11 cellular contexts compared by ENCODE assay signal in genomic region chr17:10633738-10634379, GRCh38. TPM values are rescaled to one million over a fixed set of nuclear protein-coding genes. Genes with fewer than 3 reads are reported as not detected.
DNase-seq lines count a peak whose midpoint lies in the region; ATAC-seq and TF ChIP-seq lines count a peak whose summit lies in the region.
"Had no signal": no experiment of that assay in that cellular context is flagged by ENCODE, and none has a peak within 500 bp of the region (broad histone marks: within the 10 kb centered on the region; RNA-seq: fewer than 3 reads in every experiment).

No MANE protein-coding gene starts in this region.

- TF ChIP-seq POLR2A in gastrocnemius medialis (IDR thresholded peaks at IDR 0.05), result no peak

- peak overlapping the region; percentile 14 for H3K27ac Mint-ChIP-seq in activated T-cell treated with anti-CD3 and anti-CD28 coated beads, Interleukin-2, amount 50 U/mL, for 24 hours
- H3K27ac Mint-ChIP-seq in naive B cell, result peak overlapping the region in 1 of 6 donors; percentile 95

- H3K9me3 ChIP-seq in gastrocnemius medialis (no peaks in the 10 kb centered on the region), left ventricle myocardium inferior (replicated peaks) (no peaks in the 10 kb centered on the region)
- H3K9me3 ChIP-seq: A549 had no signal

- peak; percentile 97 for ATAC-seq in GM21619 (IDR thresholded peaks at IDR 0.05; ENCODE audit: unreplicated experiment)
- ATAC-seq in HG03159 (IDR thresholded peaks at IDR 0.05; ENCODE audit: unreplicated experiment), result peak; percentile 93
- peak; percentile 95 to 98 for ATAC-seq in naive B cell (ENCODE audit: low read depth in 2 of 2)
- no peak for ATAC-seq in gastrocnemius medialis
- ATAC-seq: A549 had no signal

- peaks cover 86% of the 10 kb centered on the region for H3K36me3 Mint-ChIP-seq in activated T-cell treated with anti-CD3 and anti-CD28 coated beads, Interleukin-2, amount 50 U/mL, for 24 hours (ENCODE audit: low read depth)
- H3K36me3 Mint-ChIP-seq in naive B cell, result peaks cover 24 to 28% of the 10 kb centered on the region in 2 donors

- intact Hi-C loops in gastrocnemius medialis (cut with DNase I; ENCODE audit: low total_unique reads) (no loop called here), left ventricle myocardium inferior (cut with micrococcal nuclease) (no loop called here)

- TF ChIP-seq CTCF in gastrocnemius medialis (IDR thresholded peaks at IDR 0.05 in 4 of 5, conservative IDR thresholded peaks at IDR 0.05 in 1 of 5), result no peak
- no peak for TF ChIP-seq CTCF in left ventricle myocardium inferior (IDR thresholded peaks at IDR 0.05; ENCODE audit: borderline replicate concordance)

- no peaks in the 10 kb centered on the region for H3K9me3 Mint-ChIP-seq in activated T-cell treated with anti-CD3 and anti-CD28 coated beads, Interleukin-2, amount 50 U/mL, for 24 hours
- peaks cover 0 to 1% (median 0%) of the 10 kb centered on the region in 7 donors for H3K9me3 Mint-ChIP-seq in naive B cell

- DNase-seq in activated T-cell treated with anti-CD3 and anti-CD28 coated beads, Interleukin-2, amount 50 U/mL, for 24 hours, result no peak
- DNase-seq in activated T-cell treated with anti-CD3 and anti-CD28 coated beads for 4 hours, result no peak
- DNase-seq in naive B cell, result peak; percentile 52
- no peak for DNase-seq in SW480 (ENCODE audit: low spot score)
- DNase-seq in gastrocnemius medialis, result no peak
- DNase-seq in left ventricle myocardium inferior, result no peak
- DNase-seq: kidney glomerular epithelial cell had no signal

- H3K4me1 ChIP-seq in gastrocnemius medialis, result no peaks in the 10 kb centered on the region
- H3K4me1 ChIP-seq in left ventricle myocardium inferior, result no peaks in the 10 kb centered on the region
- H3K4me1 ChIP-seq: A549 had no signal

- in situ Hi-C loops in gastrocnemius medialis (cut with MboI; ENCODE audit: low sequenced_read_pairs in 4 of 4), result loop anchor here in 1 of 4 donors (25.0 kb wide), 1 partner anchor 203 kb away; the partner anchor contains the start of gene PIRT

- H3K27me3 Mint-ChIP-seq in activated T-cell treated with anti-CD3 and anti-CD28 coated beads, Interleukin-2, amount 50 U/mL, for 24 hours, result no peaks in the 10 kb centered on the region
- no peaks in the 10 kb centered on the region for H3K27me3 Mint-ChIP-seq in naive B cell

- H3K27ac ChIP-seq in gastrocnemius medialis (no peak overlapping the region), left ventricle myocardium inferior (replicated peaks) (no peak overlapping the region)
- H3K27ac ChIP-seq: A549, SK-N-MC had no signal

- H3K27me3 ChIP-seq in gastrocnemius medialis, result no peaks in the 10 kb centered on the region
- H3K27me3 ChIP-seq in left ventricle myocardium inferior (ENCODE audit: low read depth), result no peaks in the 10 kb centered on the region

- peaks cover 5% of the 10 kb centered on the region for H3K4me1 Mint-ChIP-seq in activated T-cell treated with anti-CD3 and anti-CD28 coated beads, Interleukin-2, amount 50 U/mL, for 24 hours (ENCODE audit: low read depth)
- H3K4me1 Mint-ChIP-seq in naive B cell, result peaks cover 23 to 32% (median 31%) of the 10 kb centered on the region in 3 donors

- no peak overlapping the region for H3K4me3 ChIP-seq in gastrocnemius medialis
- no peak overlapping the region for H3K4me3 ChIP-seq in left ventricle myocardium inferior
- H3K4me3 ChIP-seq: A549, SK-N-MC had no signal

- H3K4me3 Mint-ChIP-seq in activated T-cell treated with anti-CD3 and anti-CD28 coated beads, Interleukin-2, amount 50 U/mL, for 24 hours, result no peak overlapping the region
- H3K4me3 Mint-ChIP-seq in naive B cell, result peak overlapping the region in 7 of 8 donors; percentile 33 to 88 (median 73)

- peaks cover 0 to 53% of the 10 kb centered on the region in 2 donors for H3K36me3 ChIP-seq in gastrocnemius medialis
- H3K36me3 ChIP-seq in left ventricle myocardium inferior, result peaks cover 38% of the 10 kb centered on the region

RNA-seq across cellular contexts. Expression of gene MYH3, which starts 23.2 kb away (rescaled TPM):
- under 1 TPM in 4 of 6 donors, not detected in 2; 0.41 to 0.78 (median 0.60) TPM for polyA plus RNA-seq in naive B cell (ENCODE audit: low read depth in 6 of 6)
- 10 to 100 TPM in 1 of 4 donors, 1 to 10 TPM in 3; 1.5 to 17.6 (median 5.3) TPM for total RNA-seq in gastrocnemius medialis
- 0.88 TPM for total RNA-seq in left ventricle myocardium inferior

Comparison
In these comparisons a context has a peak if more than half of its experiments do, and no peak if none do; other contexts are left out.
1. ATAC-seq: peak in GM21619 (single experiment), HG03159 (single experiment) and naive B cell (2 of 2); none in gastrocnemius medialis (0 of 2).